ENCODE assay signal across 19 cellular contexts in the genomic region with DNA sequence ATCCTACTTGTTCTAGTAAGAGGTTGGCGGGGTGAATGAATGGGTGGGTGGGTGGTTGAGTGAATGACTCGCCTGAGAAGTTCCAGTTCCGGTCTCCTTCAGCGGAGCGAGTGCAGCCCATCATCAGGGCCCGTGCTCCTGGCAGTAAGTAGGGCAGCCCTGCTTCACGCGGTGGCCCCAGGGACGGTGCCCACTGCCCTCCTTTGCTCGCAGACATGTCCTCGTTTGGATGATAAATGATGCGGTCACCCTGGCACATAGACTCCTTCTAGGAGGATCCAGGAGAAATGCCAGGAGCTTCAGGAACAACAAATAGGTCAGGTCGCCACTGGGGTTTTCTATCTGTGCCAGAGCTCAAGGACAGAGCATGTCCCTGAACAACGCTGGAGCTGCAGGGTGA.
"Had no signal": no experiment of that assay in that cellular context is flagged by ENCODE, and none has a peak within 500 bp of the region (broad histone marks: within the 10 kb centered on the region; RNA-seq: fewer than 3 reads in every experiment).

No MANE protein-coding gene starts in this region.

- H3K4me3 ChIP-seq: MG63 had no signal

- H3K4me2 ChIP-seq: SK-N-SH had no signal

- H3K9me3 ChIP-seq: MG63, SK-N-SH had no signal

- DNase-seq: KBM-7, MG63, NCI-H1092, NCI-H1105 treated with DMSO at 0.1 percent for 48 hours, NCI-H1417 treated with DMSO at 0.1 percent for 48 hours, NCI-H146, NCI-H1694 treated with DMSO at 0.1 percent for 48 hours, NCI-H1930, NCI-H2081 treated with DMSO at 0.1 percent for 48 hours, NCI-H2171, NCI-H226, NCI-H446, NCI-H510A, NCI-H524 treated with DMSO at 0.1 percent for 48 hours, NCI-H69, NCI-H774, RPMI8226, SHP77, SK-N-SH had no signal

- H3K27me3 ChIP-seq: MG63 had no signal

- H3K36me3 ChIP-seq: MG63 had no signal
